In genomic region chr3:32684800-32685603, GRCh38 we compare ENCODE assay signal across 1 cellular context.
TF ChIP-seq lines count a peak whose summit lies in the region.

Gene CNOT10, plus strand, starts transcription at chr3:32685188. Its CDS starts 273 bp downstream, at chr3:32685461.

TF ChIP-seq in HepG2, 621 proteins besides CTCF, POLR2A, EP300 and RAD21 (continued from another document and continues in another):
- peak; percentile 31 for TF ChIP-seq HNF4A (CRISPR knock-in tag; IDR thresholded peaks at IDR 0.05)
- no peak for TF ChIP-seq ZBTB49 (CRISPR knock-in tag; IDR thresholded peaks at IDR 0.05; ENCODE audit: borderline replicate concordance)
- peak; percentile 78; the same call in 1 of the 2 replicates for TF ChIP-seq ZNF766 (CRISPR knock-in tag; IDR thresholded peaks at IDR 0.05; ENCODE audit: borderline replicate concordance)
- TF ChIP-seq CHD4 (IDR thresholded peaks at IDR 0.05; ENCODE audit: borderline replicate concordance, low read length), result no peak
- TF ChIP-seq, protein P1, sequence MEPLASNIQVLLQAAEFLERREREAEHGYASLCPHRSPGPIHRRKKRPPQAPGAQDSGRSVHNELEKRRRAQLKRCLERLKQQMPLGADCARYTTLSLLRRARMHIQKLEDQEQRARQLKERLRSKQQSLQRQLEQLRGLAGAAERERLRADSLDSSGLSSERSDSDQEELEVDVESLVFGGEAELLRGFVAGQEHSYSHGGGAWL (CRISPR knock-in tag; IDR thresholded peaks at IDR 0.05), result peak; percentile 49
- TF ChIP-seq, protein P2, sequence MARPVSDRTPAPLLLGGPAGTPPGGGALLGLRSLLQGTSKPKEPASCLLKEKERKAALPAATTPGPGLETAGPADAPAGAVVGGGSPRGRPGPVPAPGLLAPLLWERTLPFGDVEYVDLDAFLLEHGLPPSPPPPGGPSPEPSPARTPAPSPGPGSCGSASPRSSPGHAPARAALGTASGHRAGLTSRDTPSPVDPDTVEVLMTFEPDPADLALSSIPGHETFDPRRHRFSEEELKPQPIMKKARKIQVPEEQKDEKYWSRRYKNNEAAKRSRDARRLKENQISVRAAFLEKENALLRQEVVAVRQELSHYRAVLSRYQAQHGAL (CRISPR knock-in tag; IDR thresholded peaks at IDR 0.05; ENCODE audit: not compliant biosample characterization), result no peak
- TF ChIP-seq ZNF616 (CRISPR knock-in tag; IDR thresholded peaks at IDR 0.05; ENCODE audit: low read depth), result no peak
- TF ChIP-seq GPN1 (CRISPR knock-in tag; IDR thresholded peaks at IDR 0.05; ENCODE audit: borderline replicate concordance), result no peak
- TF ChIP-seq, protein P3, sequence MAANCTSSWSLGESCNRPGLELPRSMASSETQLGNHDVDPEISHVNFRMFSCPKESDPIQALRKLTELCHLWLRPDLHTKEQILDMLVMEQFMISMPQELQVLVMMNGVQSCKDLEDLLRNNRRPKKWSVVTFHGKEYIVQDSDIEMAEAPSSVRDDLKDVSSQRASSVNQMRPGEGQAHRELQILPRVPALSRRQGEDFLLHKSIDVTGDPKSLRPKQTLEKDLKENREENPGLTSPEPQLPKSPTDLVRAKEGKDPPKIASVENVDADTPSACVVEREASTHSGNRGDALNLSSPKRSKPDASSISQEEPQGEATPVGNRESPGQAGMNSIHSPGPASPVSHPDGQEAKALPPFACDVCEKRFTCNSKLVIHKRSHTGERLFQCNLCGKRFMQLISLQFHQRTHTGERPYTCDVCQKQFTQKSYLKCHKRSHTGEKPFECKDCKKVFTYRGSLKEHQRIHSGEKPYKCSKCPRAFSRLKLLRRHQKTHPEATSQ (CRISPR knock-in tag; IDR thresholded peaks at IDR 0.05; ENCODE audit: borderline replicate concordance), result peak; percentile 51; the same call in 1 of the 2 replicates
- no peak for TF ChIP-seq ZNF773 (CRISPR knock-in tag; IDR thresholded peaks at IDR 0.05; ENCODE audit: borderline replicate concordance)
- TF ChIP-seq ZGPAT (CRISPR knock-in tag; IDR thresholded peaks at IDR 0.05), result peak; percentile 85
- TF ChIP-seq ZBTB38 (CRISPR knock-in tag; IDR thresholded peaks at IDR 0.05), result peak; percentile 65
- TF ChIP-seq KLF11 (CRISPR knock-in tag; IDR thresholded peaks at IDR 0.05), result peak; percentile 44; the same call in 1 of the 2 replicates
- TF ChIP-seq ZNF776 (CRISPR knock-in tag; IDR thresholded peaks at IDR 0.05), result peak; percentile 86
- no peak for TF ChIP-seq MATR3 (CRISPR knock-in tag; IDR thresholded peaks at IDR 0.05)
- TF ChIP-seq, protein P4, sequence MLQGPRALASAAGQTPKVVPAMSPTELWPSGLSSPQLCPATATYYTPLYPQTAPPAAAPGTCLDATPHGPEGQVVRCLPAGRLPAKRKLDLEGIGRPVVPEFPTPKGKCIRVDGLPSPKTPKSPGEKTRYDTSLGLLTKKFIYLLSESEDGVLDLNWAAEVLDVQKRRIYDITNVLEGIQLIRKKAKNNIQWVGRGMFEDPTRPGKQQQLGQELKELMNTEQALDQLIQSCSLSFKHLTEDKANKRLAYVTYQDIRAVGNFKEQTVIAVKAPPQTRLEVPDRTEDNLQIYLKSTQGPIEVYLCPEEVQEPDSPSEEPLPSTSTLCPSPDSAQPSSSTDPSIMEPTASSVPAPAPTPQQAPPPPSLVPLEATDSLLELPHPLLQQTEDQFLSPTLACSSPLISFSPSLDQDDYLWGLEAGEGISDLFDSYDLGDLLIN (CRISPR knock-in tag; IDR thresholded peaks at IDR 0.05; ENCODE audit: borderline replicate concordance), result no peak; the same call in 1 of the 2 replicates
- peak; percentile 92 for TF ChIP-seq ZNF547 (CRISPR knock-in tag; IDR thresholded peaks at IDR 0.05)
- no peak for TF ChIP-seq ZNF563 (CRISPR knock-in tag; IDR thresholded peaks at IDR 0.05)
- TF ChIP-seq SP140L (CRISPR knock-in tag; IDR thresholded peaks at IDR 0.05; ENCODE audit: borderline replicate concordance), result 0 out of 2 replicates have a peak, but pooled peaks have one; percentile 66
- TF ChIP-seq, protein P5, sequence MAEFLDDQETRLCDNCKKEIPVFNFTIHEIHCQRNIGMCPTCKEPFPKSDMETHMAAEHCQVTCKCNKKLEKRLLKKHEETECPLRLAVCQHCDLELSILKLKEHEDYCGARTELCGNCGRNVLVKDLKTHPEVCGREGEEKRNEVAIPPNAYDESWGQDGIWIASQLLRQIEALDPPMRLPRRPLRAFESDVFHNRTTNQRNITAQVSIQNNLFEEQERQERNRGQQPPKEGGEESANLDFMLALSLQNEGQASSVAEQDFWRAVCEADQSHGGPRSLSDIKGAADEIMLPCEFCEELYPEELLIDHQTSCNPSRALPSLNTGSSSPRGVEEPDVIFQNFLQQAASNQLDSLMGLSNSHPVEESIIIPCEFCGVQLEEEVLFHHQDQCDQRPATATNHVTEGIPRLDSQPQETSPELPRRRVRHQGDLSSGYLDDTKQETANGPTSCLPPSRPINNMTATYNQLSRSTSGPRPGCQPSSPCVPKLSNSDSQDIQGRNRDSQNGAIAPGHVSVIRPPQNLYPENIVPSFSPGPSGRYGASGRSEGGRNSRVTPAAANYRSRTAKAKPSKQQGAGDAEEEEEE (CRISPR knock-in tag; IDR thresholded peaks at IDR 0.05; ENCODE audit: borderline replicate concordance), result no peak
- TF ChIP-seq, protein P6, sequence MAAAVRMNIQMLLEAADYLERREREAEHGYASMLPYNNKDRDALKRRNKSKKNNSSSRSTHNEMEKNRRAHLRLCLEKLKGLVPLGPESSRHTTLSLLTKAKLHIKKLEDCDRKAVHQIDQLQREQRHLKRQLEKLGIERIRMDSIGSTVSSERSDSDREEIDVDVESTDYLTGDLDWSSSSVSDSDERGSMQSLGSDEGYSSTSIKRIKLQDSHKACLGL (CRISPR knock-in tag; IDR thresholded peaks at IDR 0.05), result peak; percentile 91
- TF ChIP-seq ZFP1 (CRISPR knock-in tag; IDR thresholded peaks at IDR 0.05), result no peak; the same call in 1 of the 2 replicates
- no peak for TF ChIP-seq USF2 (IDR thresholded peaks at IDR 0.05; ENCODE audit: low read depth, low read length)
- TF ChIP-seq USF2 (CRISPR knock-in tag; IDR thresholded peaks at IDR 0.05; ENCODE audit: borderline replicate concordance), result no peak; the same call in 1 of the 2 replicates
- peak; percentile 86 for TF ChIP-seq BHLHE40 (IDR thresholded peaks at IDR 0.05; ENCODE audit: low read length)
- TF ChIP-seq, protein P7, sequence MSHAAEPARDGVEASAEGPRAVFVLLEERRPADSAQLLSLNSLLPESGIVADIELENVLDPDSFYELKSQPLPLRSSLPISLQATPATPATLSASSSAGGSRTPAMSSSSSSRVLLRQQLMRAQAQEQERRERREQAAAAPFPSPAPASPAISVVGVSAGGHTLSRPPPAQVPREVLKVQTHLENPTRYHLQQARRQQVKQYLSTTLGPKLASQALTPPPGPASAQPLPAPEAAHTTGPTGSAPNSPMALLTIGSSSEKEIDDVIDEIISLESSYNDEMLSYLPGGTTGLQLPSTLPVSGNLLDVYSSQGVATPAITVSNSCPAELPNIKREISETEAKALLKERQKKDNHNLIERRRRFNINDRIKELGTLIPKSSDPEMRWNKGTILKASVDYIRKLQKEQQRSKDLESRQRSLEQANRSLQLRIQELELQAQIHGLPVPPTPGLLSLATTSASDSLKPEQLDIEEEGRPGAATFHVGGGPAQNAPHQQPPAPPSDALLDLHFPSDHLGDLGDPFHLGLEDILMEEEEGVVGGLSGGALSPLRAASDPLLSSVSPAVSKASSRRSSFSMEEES (CRISPR knock-in tag; IDR thresholded peaks at IDR 0.05), result no peak
- no peak for TF ChIP-seq ZNF12 (CRISPR knock-in tag; IDR thresholded peaks at IDR 0.05)
- TF ChIP-seq BRD4 (CRISPR knock-in tag; IDR thresholded peaks at IDR 0.05), result peak; percentile 69; the same call in 1 of the 2 replicates
- peak; percentile 75 for TF ChIP-seq ASH2L (IDR thresholded peaks at IDR 0.05; ENCODE audit: insufficient read length, low read depth, low read length)
- no peak for TF ChIP-seq MYNN (CRISPR knock-in tag; IDR thresholded peaks at IDR 0.05; ENCODE audit: low read depth)
- no peak for TF ChIP-seq JUND (CRISPR knock-in tag; IDR thresholded peaks at IDR 0.05)
- TF ChIP-seq, protein P8, sequence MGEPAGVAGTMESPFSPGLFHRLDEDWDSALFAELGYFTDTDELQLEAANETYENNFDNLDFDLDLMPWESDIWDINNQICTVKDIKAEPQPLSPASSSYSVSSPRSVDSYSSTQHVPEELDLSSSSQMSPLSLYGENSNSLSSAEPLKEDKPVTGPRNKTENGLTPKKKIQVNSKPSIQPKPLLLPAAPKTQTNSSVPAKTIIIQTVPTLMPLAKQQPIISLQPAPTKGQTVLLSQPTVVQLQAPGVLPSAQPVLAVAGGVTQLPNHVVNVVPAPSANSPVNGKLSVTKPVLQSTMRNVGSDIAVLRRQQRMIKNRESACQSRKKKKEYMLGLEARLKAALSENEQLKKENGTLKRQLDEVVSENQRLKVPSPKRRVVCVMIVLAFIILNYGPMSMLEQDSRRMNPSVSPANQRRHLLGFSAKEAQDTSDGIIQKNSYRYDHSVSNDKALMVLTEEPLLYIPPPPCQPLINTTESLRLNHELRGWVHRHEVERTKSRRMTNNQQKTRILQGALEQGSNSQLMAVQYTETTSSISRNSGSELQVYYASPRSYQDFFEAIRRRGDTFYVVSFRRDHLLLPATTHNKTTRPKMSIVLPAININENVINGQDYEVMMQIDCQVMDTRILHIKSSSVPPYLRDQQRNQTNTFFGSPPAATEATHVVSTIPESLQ (CRISPR knock-in tag; conservative IDR thresholded peaks at IDR 0.05), result no peak
- no peak for TF ChIP-seq DNMT3B (CRISPR knock-in tag; conservative IDR thresholded peaks at IDR 0.05)
- peak; percentile 60; the same call in 1 of the 2 replicates for TF ChIP-seq ZBTB20 (CRISPR knock-in tag; IDR thresholded peaks at IDR 0.05; ENCODE audit: borderline replicate concordance, low read depth)
- peak; percentile 64; the same call in 1 of the 2 replicates for TF ChIP-seq ZSCAN25 (CRISPR knock-in tag; IDR thresholded peaks at IDR 0.05)
- peak; percentile 91 for TF ChIP-seq ZSCAN31 (CRISPR knock-in tag; IDR thresholded peaks at IDR 0.05; ENCODE audit: low read depth)
- TF ChIP-seq FOXM1 (CRISPR knock-in tag; IDR thresholded peaks at IDR 0.05), result no peak
- peak; percentile 99 for TF ChIP-seq ZNF605 (CRISPR knock-in tag; IDR thresholded peaks at IDR 0.05)
- TF ChIP-seq, protein P9, sequence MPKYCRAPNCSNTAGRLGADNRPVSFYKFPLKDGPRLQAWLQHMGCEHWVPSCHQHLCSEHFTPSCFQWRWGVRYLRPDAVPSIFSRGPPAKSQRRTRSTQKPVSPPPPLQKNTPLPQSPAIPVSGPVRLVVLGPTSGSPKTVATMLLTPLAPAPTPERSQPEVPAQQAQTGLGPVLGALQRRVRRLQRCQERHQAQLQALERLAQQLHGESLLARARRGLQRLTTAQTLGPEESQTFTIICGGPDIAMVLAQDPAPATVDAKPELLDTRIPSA (CRISPR knock-in tag; IDR thresholded peaks at IDR 0.05; ENCODE audit: borderline replicate concordance), result no peak
- 0 out of 2 replicates have a peak, but pooled peaks have one; percentile 51 for TF ChIP-seq SRY (CRISPR knock-in tag; IDR thresholded peaks at IDR 0.05)
- TF ChIP-seq, protein P10, sequence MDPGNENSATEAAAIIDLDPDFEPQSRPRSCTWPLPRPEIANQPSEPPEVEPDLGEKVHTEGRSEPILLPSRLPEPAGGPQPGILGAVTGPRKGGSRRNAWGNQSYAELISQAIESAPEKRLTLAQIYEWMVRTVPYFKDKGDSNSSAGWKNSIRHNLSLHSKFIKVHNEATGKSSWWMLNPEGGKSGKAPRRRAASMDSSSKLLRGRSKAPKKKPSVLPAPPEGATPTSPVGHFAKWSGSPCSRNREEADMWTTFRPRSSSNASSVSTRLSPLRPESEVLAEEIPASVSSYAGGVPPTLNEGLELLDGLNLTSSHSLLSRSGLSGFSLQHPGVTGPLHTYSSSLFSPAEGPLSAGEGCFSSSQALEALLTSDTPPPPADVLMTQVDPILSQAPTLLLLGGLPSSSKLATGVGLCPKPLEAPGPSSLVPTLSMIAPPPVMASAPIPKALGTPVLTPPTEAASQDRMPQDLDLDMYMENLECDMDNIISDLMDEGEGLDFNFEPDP (CRISPR knock-in tag; conservative IDR thresholded peaks at IDR 0.05), result no peak
- TF ChIP-seq PHF21A (CRISPR knock-in tag; IDR thresholded peaks at IDR 0.05), result peak; percentile 86
